ENCODE assay signal across 1 cellular context in the genomic region with DNA sequence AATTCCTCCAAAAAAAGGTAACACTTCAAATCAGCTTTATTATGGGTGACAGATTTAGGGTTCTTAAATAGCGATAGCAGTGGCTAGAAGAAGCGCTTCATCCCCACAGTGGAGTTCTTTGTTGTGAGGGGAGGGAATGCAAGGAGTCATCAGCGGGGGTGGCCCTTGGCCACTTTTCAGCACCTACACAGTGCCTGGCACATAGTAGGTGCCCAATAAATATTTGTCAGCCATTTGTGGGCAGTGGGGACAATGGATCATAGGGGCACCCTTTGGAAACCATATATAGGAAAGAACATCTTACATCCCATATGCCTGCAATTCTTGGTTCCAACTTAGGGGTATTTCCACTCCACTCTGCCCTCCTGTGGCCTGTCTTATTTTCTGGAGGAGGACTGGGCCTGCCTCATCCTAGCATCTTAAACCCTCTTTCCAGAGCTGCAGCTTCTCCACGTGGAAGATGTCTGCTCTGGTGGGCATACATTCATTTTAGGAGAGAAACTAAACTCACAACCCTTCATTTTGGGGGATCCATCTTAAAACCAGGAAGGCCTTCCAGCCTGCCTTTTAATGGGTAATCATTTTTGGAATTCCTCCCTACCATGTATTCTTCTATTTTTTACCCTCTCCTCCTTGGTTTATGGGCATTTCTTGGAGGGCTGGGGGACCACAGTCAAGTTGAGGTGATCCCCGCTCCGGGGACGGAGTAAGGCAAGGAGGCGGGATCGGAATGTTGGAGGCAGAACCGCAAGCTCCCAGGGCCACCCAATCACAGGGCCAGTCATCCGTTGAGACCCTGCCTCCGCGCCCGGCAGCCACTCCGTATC.
TF ChIP-seq lines count a peak whose summit lies in the region.

No MANE protein-coding gene starts in this region.

TF ChIP-seq in IMR-90, 13 proteins besides CTCF, POLR2A, EP300 and RAD21:
- TF ChIP-seq SMC3 (IDR thresholded peaks at IDR 0.05; ENCODE audit: low read depth, low read length) (peak; percentile 58; the same call in 1 of the 2 replicates), MXI1 (IDR thresholded peaks at IDR 0.05; ENCODE audit: borderline replicate concordance, low read depth, low read length) (no peak), CEBPB (IDR thresholded peaks at IDR 0.05; ENCODE audit: low read depth, low read length) (no peak), CHD1 (IDR thresholded peaks at IDR 0.05; ENCODE audit: low read depth, low read length) (no peak)
